Comparison of ENCODE assay signal across 12 cellular contexts in the genomic region with DNA sequence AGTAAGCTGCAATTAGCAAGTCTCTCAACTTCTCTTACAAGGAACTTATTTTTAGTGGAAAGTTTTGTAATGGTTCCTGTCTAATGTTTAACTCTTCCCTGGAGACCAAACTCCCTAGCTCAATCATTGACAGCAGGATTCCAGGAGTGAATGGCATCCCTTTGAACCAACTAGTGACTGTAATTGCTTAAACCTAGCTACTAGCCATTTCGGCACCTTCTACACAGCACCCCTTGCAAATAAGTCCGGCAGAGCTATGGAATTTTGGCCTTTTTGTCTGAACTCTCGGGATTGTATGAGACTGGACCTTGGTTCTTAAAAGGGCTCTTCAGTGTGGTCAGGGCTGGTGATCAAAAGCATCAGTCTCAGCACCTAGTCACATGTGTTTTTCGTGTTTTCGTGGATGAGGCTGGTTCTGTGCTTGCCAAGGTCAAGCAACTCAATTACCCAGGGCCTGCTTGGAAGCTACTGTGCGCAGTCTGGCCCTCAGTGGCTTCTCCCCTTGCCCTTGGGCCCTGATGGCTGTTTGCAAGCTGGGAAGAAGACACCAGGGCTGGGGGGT.
A peak's percentile ranks its signal among the peaks of the same experiment; 100 is the strongest.
DNase-seq lines count a peak whose midpoint lies in the region; ATAC-seq and TF ChIP-seq lines count a peak whose summit lies in the region.
"Had no signal": no experiment of that assay in that cellular context is flagged by ENCODE, and none has a peak within 500 bp of the region (broad histone marks: within the 10 kb centered on the region; RNA-seq: fewer than 3 reads in every experiment).

No MANE protein-coding gene starts in this region.

- H3K9me3 ChIP-seq in heart right ventricle (no peaks in the 10 kb centered on the region), right lobe of liver (no peaks in the 10 kb centered on the region), upper lobe of right lung (no peaks in the 10 kb centered on the region)

- no peaks in the 10 kb centered on the region for H3K9me3 Mint-ChIP-seq in activated naive CD8-positive, alpha-beta T cell treated with anti-CD3 and anti-CD28 coated beads, Interleukin-2, amount 50 U/mL, for 24 hours

- H3K36me3 Mint-ChIP-seq in activated naive CD8-positive, alpha-beta T cell treated with anti-CD3 and anti-CD28 coated beads, Interleukin-2, amount 50 U/mL, for 24 hours (ENCODE audit: low read depth): peaks cover 39% of the 10 kb centered on the region

- H3K27me3 ChIP-seq in heart right ventricle (no peaks in the 10 kb centered on the region), right lobe of liver (no peaks in the 10 kb centered on the region), upper lobe of right lung (no peaks in the 10 kb centered on the region)

- DNase-seq in heart right ventricle (no peak), left cardiac atrium (no peak), right lobe of liver (peak in 1 of 3 donors; percentile 58), upper lobe of right lung (no peak), NCI-H69 (lab: John Stamatoyannopoulos, UW) (no peak)
- DNase-seq in activated naive CD8-positive, alpha-beta T cell treated with anti-CD3 and anti-CD28 coated beads, Interleukin-2, amount 50 U/mL, for 24 hours: no peak
- DNase-seq: AML-193, cortex of kidney, NCI-H1048, PC-9 had no signal

- intact Hi-C loops in heart right ventricle (cut with DNase I): loop anchor here in 3 of 10 donors (5.0 to 10.0 kb wide), 5 partner anchors 60 to 153 kb away; no protein-coding TSS in a partner anchor
- intact Hi-C loops in left cardiac atrium (cut with DNase I): loop anchor here (10.0 kb wide), 2 partner anchors 47 to 133 kb away; partner anchors contain the start of gene NEDD9 (in 1 of the 2)
- intact Hi-C loops in right lobe of liver (cut with DNase I): no loop called here
- intact Hi-C loops in upper lobe of right lung (cut with DNase I): loop anchor here (10.0 kb wide), 1 partner anchor 143 kb away; no protein-coding TSS in a partner anchor

- peaks cover 2 to 78% (median 63%) of the 10 kb centered on the region in 9 donors for H3K4me1 ChIP-seq in heart right ventricle
- H3K4me1 ChIP-seq in right lobe of liver: peaks cover 0 to 44% (median 21%) of the 10 kb centered on the region in 4 donors
- H3K4me1 ChIP-seq in upper lobe of right lung: peaks cover 61% of the 10 kb centered on the region

- no peak overlapping the region for H3K4me3 Mint-ChIP-seq in activated naive CD8-positive, alpha-beta T cell treated with anti-CD3 and anti-CD28 coated beads, Interleukin-2, amount 50 U/mL, for 24 hours

- H3K36me3 ChIP-seq in heart right ventricle (no peaks in the 10 kb centered on the region), right lobe of liver (no peaks in the 10 kb centered on the region), upper lobe of right lung (no peaks in the 10 kb centered on the region)

- peak in 1 of 8 donors; percentile 5 for ATAC-seq in heart right ventricle
- no peak for ATAC-seq in left cardiac atrium
- ATAC-seq in activated naive CD8-positive, alpha-beta T cell treated with anti-CD3 and anti-CD28 coated beads, Interleukin-2, amount 50 U/mL, for 24 hours: no peak
- peak; percentile 62 to 79 (median 72) for ATAC-seq in right lobe of liver
- no peak for ATAC-seq in upper lobe of right lung
- no peak for ATAC-seq in HG03095 (IDR thresholded peaks at IDR 0.05; ENCODE audit: unreplicated experiment)
- ATAC-seq in HG02981 (IDR thresholded peaks at IDR 0.05; ENCODE audit: unreplicated experiment): no peak

- 70% methylated on average over 6 of the region's 6 CpGs for WGBS in heart right ventricle, 2 donors
- 34% methylated on average over 4 of the region's 6 CpGs for WGBS in right lobe of liver (ENCODE audit: insufficient coverage, low coverage, low lambda C conversion rate, missing lambda C conversion rate)

- H3K27ac ChIP-seq in heart right ventricle (peak overlapping the region; percentile 55 to 92 (median 84)), right lobe of liver (peak overlapping the region; percentile 52 to 91 (median 87)), upper lobe of right lung (peak overlapping the region; percentile 92)
- H3K27ac ChIP-seq: PC-9 had no signal

- H3K4me1 Mint-ChIP-seq in activated naive CD8-positive, alpha-beta T cell treated with anti-CD3 and anti-CD28 coated beads, Interleukin-2, amount 50 U/mL, for 24 hours: peaks cover 90% of the 10 kb centered on the region

- peak overlapping the region; percentile 81 for H3K27ac Mint-ChIP-seq in activated naive CD8-positive, alpha-beta T cell treated with anti-CD3 and anti-CD28 coated beads, Interleukin-2, amount 50 U/mL, for 24 hours

- TF ChIP-seq CTCF in heart right ventricle (IDR thresholded peaks at IDR 0.05): no peak
- TF ChIP-seq CTCF in right lobe of liver (IDR thresholded peaks at IDR 0.05): no peak
- no peak for TF ChIP-seq CTCF in upper lobe of right lung (IDR thresholded peaks at IDR 0.05)

- H3K27me3 Mint-ChIP-seq in activated naive CD8-positive, alpha-beta T cell treated with anti-CD3 and anti-CD28 coated beads, Interleukin-2, amount 50 U/mL, for 24 hours: no peaks in the 10 kb centered on the region

- no peak overlapping the region for H3K4me3 ChIP-seq in heart right ventricle
- H3K4me3 ChIP-seq in right lobe of liver: no peak overlapping the region
- no peak overlapping the region for H3K4me3 ChIP-seq in upper lobe of right lung
- H3K4me3 ChIP-seq: PC-9 had no signal

- peak; percentile 65 for TF ChIP-seq POLR2A in right lobe of liver (IDR thresholded peaks at IDR 0.05)

Comparison
In these comparisons a context has a peak if more than half of its experiments do, and no peak if none do; other contexts are left out.
1. ATAC-seq: peak in right lobe of liver (4 of 4); none in left cardiac atrium (0 of 2), activated naive CD8-positive, alpha-beta T cell treated with anti-CD3 and anti-CD28 coated beads, Interleukin-2, amount 50 U/mL, for 24 hours (single experiment), upper lobe of right lung (single experiment), HG03095 (single experiment) and HG02981 (single experiment).
2. intact Hi-C loops: an anchor here in left cardiac atrium (10.0 kb wide) and upper lobe of right lung (10.0 kb wide); none called in right lobe of liver.
3. Peak in every context shown above with its lines, with median percentiles within 50 percentile points of each other: H3K27ac ChIP-seq.